8 cellular contexts compared by ENCODE assay signal in the genomic region with DNA sequence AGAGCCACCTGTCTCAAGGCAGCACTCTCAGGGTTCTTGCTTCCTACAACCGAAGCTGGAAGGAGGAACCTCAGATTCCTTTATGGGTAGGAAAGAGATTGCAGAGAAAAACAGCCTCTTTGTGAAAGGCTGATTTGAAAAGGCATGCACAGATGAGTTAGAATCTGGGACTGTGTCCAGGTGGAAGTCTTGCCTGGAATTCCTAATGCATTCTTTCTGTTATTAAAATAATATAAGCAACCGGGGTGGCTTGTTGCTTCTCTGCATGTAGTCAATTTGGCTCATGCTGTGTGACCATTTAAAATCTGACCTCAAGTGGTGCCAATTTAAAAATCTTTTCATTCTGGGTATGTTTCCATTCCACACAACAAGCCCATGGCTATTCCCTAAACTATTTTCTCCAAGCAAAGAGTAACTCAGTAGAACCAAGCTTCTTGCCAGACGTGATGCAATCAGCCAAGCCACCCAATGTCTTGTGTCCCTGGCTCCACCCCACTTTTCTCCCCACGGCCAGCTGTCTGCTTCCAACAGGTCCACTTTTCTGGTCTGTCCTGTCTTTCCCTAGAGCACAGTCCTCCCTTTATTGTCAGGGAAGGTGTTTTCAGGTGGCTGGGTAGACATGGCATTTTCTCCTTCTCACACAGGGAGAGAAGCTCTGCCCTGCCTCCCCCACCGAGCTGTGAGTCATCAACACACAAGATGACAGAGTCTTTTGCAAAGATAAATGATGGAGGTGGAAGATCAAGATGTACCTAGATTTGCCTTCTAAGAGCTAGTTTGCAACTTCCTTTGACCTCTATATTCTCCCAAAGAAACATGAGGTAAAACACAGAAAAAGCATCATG.
DNase-seq lines count a peak whose midpoint lies in the region; ATAC-seq and TF ChIP-seq lines count a peak whose summit lies in the region.

No MANE protein-coding gene starts in this region.

- DNase-seq in AG04449 (ENCODE audit: low read depth, low spot score): peak; percentile 53
- DNase-seq in MG63: peak; percentile 83
- peak in 44 of 56 donors; percentile 5 to 77 (median 32) for DNase-seq in amygdala (lab: John Stamatoyannopoulos, UW)
- DNase-seq in iris pigment epithelial cell (ENCODE audit: low read depth): peak; percentile 84
- DNase-seq in stimulated activated CD4-positive, alpha-beta T cell treated with anti-CD3 and anti-CD28 coated beads, TNF-alpha, amount 100 ng/mL, for 24 hours (ENCODE audit: low read depth in 3 of 3): peak in 2 of 3 experiments; percentile 29 to 50
- DNase-seq in central memory CD4-positive, alpha-beta T cell: no peak

- ATAC-seq in HG02763 (IDR thresholded peaks at IDR 0.05; ENCODE audit: unreplicated experiment): no peak
- ATAC-seq in HG02970 (IDR thresholded peaks at IDR 0.05; ENCODE audit: low FRiP score, unreplicated experiment): no peak

- no peaks in the 10 kb centered on the region for H3K27me3 ChIP-seq in MG63

- TF ChIP-seq CTCF in AG04449 (IDR thresholded peaks at IDR 0.05; ENCODE audit: insufficient read depth, low read length, missing control alignments): no peak

- POLR2A ChIA-PET in AG04449 (lab: Yijun Ruan, JAX): no interaction called here

- H3K4me3 ChIP-seq in AG04449 (ENCODE audit: low read depth, low read length) (no peak overlapping the region), MG63 (no peak overlapping the region)

- H3K9me3 ChIP-seq in MG63: no peaks in the 10 kb centered on the region

- CTCF ChIA-PET in AG04449 (lab: Yijun Ruan, JAX): interaction anchor here (1.3 kb wide), 1 partner anchor 410 kb away, joined by 3 read pairs; no protein-coding TSS in a partner anchor

- H3K36me3 ChIP-seq in MG63: no peaks in the 10 kb centered on the region
